ENCODE assay signal across 8 cellular contexts in genomic region chr20:51661609-51662178, GRCh38.
DNase-seq lines count a peak whose midpoint lies in the region; ATAC-seq, FAIRE-seq and TF ChIP-seq lines count a peak whose summit lies in the region.

No MANE protein-coding gene starts in this region.

- no peak for TF ChIP-seq CTCF in dorsolateral prefrontal cortex (IDR thresholded peaks at IDR 0.05 in 54 of 56, conservative IDR thresholded peaks at IDR 0.05 in 2 of 56; ENCODE audit: low read depth in 1 of 56, partially characterized antibody in 56 of 56)

- no peaks in the 10 kb centered on the region for H3K27me3 ChIP-seq in small intestine (ENCODE audit: control insufficient read depth in 2 of 2, insufficient read depth in 2 of 2, low read length in 2 of 2)
- H3K27me3 ChIP-seq in dorsolateral prefrontal cortex: no peaks in the 10 kb centered on the region

- H3K4me3 ChIP-seq in small intestine (ENCODE audit: low read depth in 1 of 2, low read length in 2 of 2): no peak overlapping the region
- no peak overlapping the region for H3K4me3 ChIP-seq in dorsolateral prefrontal cortex

- FAIRE-seq in small intestine (lab: Jason Lieb, UNC): no peak

- intact Hi-C loops in dorsolateral prefrontal cortex (cut with DNase I): no loop called here

- CTCF ChIA-PET in HEK293T (lab: Yijun Ruan, JAX): interaction anchor here (0.7 to 1.2 kb wide), 2 partner anchors 39 to 486 kb away, joined by 3 to 4 read pairs; no protein-coding TSS in a partner anchor

- ATAC-seq in GM18508 (IDR thresholded peaks at IDR 0.05; ENCODE audit: insufficient read depth, unreplicated experiment): peak; percentile 51

- no peaks in the 10 kb centered on the region for H3K4me1 ChIP-seq in small intestine (ENCODE audit: control insufficient read depth in 2 of 2, insufficient read depth in 1 of 2, low read depth in 1 of 2, low read length in 1 of 2)

- H3K9me3 ChIP-seq in small intestine (ENCODE audit: control insufficient read depth, low read depth): no peaks in the 10 kb centered on the region

- WGBS in small intestine, 3 donors: 52 to 68% (median 65%) methylated on average over 3 of the region's 3 CpGs

- POLR2A ChIA-PET in HEK293T (lab: Yijun Ruan, JAX): no interaction called here

- no peak overlapping the region for H3K27ac ChIP-seq in small intestine (ENCODE audit: low read depth in 1 of 2, low read length in 1 of 2)
- H3K27ac ChIP-seq in dorsolateral prefrontal cortex: no peak overlapping the region

- H3K36me3 ChIP-seq in small intestine (ENCODE audit: control insufficient read depth in 2 of 2, insufficient read depth in 2 of 2, low read length in 2 of 2): peaks cover 0 to 5% of the 10 kb centered on the region in 2 donors

- DNase-seq in RPMI7951 (ENCODE audit: low read depth): peak; percentile 93
- DNase-seq in amniotic epithelial cell (ENCODE audit: low read depth): peak; percentile 60
- peak; percentile 13 for DNase-seq in small intestine
- DNase-seq in HEK293T (ENCODE audit: extremely low spot score): no peak
- no peak for DNase-seq in dorsolateral prefrontal cortex
- no peak for DNase-seq in MV-4-11 (lab: John Stamatoyannopoulos, UW)
- no peak for DNase-seq in NCI-H146 treated with DMSO at 0.1 percent for 48 hours (lab: John Stamatoyannopoulos, UW; ENCODE audit: unreplicated experiment)

TF ChIP-seq in HEK293T, 16 proteins besides CTCF, POLR2A, EP300 and RAD21:
- TF ChIP-seq CTBP1 (IDR thresholded peaks at IDR 0.05; ENCODE audit: borderline replicate concordance) (no peak), PKNOX1 (IDR thresholded peaks at IDR 0.05) (no peak; the same call in none of the 2 replicates), FOXM1 (IDR thresholded peaks at IDR 0.05; ENCODE audit: borderline replicate concordance) (no peak), HDGF (IDR thresholded peaks at IDR 0.05; ENCODE audit: borderline replicate concordance) (no peak)

Comparison
In these comparisons a context has a peak if more than half of its experiments do, and no peak if none do; other contexts are left out.
1. DNase-seq: peak in RPMI7951 (single experiment), amniotic epithelial cell (single experiment) and small intestine (single experiment); none in HEK293T (single experiment), dorsolateral prefrontal cortex (0 of 10), MV-4-11 (single experiment) and NCI-H146 treated with DMSO at 0.1 percent for 48 hours (single experiment).